ENCODE assay signal across 8 cellular contexts in genomic region chr12:10331642-10332239, GRCh38. TPM values are rescaled to one million over a fixed set of nuclear protein-coding genes. Genes with fewer than 3 reads are reported as not detected.
DNase-seq lines count a peak whose midpoint lies in the region; ATAC-seq and TF ChIP-seq lines count a peak whose summit lies in the region.

No MANE protein-coding gene starts in this region.

- H3K27me3 Mint-ChIP-seq in naive B cell = peaks cover 0 to 5% (median 0%) of the 10 kb centered on the region in 3 donors

- peaks cover 0 to 5% of the 10 kb centered on the region in 2 donors for H3K36me3 Mint-ChIP-seq in naive B cell

- in situ Hi-C loops in KBM-7 (cut with MboI; ENCODE audit: low pct_unique_long_range_greater_than_20kb, low sequenced_read_pairs) = no loop called here

- H3K4me3 ChIP-seq in epithelial cell of esophagus (ENCODE audit: low read length) = no peak overlapping the region

- DNase-seq in DMS153 treated with DMSO at 0.1 percent for 48 hours (lab: John Stamatoyannopoulos, UW; ENCODE audit: unreplicated experiment) (peak; percentile 58), KBM-7 (peak; percentile 56), RPMI8226 (peak; percentile 41), epithelial cell of esophagus (ENCODE audit: low read depth) (peak; percentile 68), naive B cell (peak; percentile 33)
- no peak for DNase-seq in effector CD8-positive, alpha-beta T cell (lab: John Stamatoyannopoulos, UW)

- no peaks in the 10 kb centered on the region for H3K4me1 Mint-ChIP-seq in naive B cell

- peaks cover 0 to 5% (median 0%) of the 10 kb centered on the region in 7 donors for H3K9me3 Mint-ChIP-seq in naive B cell

- H3K4me3 Mint-ChIP-seq in naive B cell = no peak overlapping the region

- ATAC-seq in naive B cell (ENCODE audit: low read depth in 2 of 2) = peak; percentile 52 to 70
- ATAC-seq in GM19463 (IDR thresholded peaks at IDR 0.05; ENCODE audit: unreplicated experiment) = no peak
- ATAC-seq in HG03097 (IDR thresholded peaks at IDR 0.05; ENCODE audit: low FRiP score, unreplicated experiment) = no peak

- H3K27ac Mint-ChIP-seq in naive B cell = no peak overlapping the region

- TF ChIP-seq CTCF in epithelial cell of esophagus (IDR thresholded peaks at IDR 0.05; ENCODE audit: insufficient read depth, low read depth, low read length, missing control alignments) = peak; percentile 90

RNA-seq across cellular contexts. Expression of gene KLRD1, which starts 24.1 kb away (rescaled TPM):
- polyA plus RNA-seq in naive B cell (ENCODE audit: low read depth in 6 of 6) = 1 to 10 TPM in 3 of 6 donors, under 1 TPM in 3; 0.60 to 2.4 (median 1.1) TPM

RNA-seq across cellular contexts. Expression of gene KLRK1, which starts 58.1 kb away (rescaled TPM):
- polyA plus RNA-seq in naive B cell (ENCODE audit: low read depth in 6 of 6) = 10 to 100 TPM in 4 of 6 donors, 1 to 10 TPM in 2; 3.3 to 56.7 (median 35.3) TPM

Comparison
In these comparisons a context has a peak if more than half of its experiments do, and no peak if none do; other contexts are left out.
1. ATAC-seq: peak in naive B cell (2 of 2); none in GM19463 (single experiment) and HG03097 (single experiment).